ENCODE assay signal across 10 cellular contexts in the genomic region with DNA sequence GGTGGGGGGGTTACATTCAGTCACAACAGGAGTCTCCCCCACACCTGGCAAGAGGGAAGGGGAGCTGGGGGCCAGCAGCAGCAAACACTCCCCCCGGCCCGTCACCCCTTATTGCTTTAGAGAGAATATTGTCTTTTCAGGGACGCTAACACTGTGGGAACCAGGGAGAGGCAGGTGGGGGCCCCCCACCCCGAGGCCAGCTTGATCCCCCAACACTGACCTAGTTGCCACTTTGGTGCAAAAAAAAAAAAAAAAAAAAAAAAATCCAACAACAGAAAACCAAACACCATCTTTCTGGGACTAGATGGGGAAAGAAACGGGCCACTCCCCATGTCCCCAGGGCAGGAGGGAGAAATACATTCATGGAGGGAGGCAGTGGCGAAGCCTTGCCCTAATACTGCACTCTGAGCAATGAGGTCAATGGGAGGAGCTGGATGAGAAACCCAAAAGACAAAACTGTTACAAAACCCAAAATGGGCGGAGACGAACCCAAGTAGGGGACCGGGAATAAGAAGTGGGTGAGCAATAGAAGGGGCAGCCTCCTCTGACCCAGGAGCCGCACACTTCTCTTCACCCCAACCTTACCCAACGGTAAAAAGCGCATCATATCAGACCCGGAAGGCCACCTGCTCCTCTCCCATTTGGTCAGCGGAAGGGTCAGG. TPM values are rescaled to one million over a fixed set of nuclear protein-coding genes. Genes with fewer than 3 reads are reported as not detected.
DNase-seq lines count a peak whose midpoint lies in the region; ATAC-seq, FAIRE-seq and TF ChIP-seq lines count a peak whose summit lies in the region.
"Had no signal": no experiment of that assay in that cellular context is flagged by ENCODE, and none has a peak within 500 bp of the region (broad histone marks: within the 10 kb centered on the region; RNA-seq: fewer than 3 reads in every experiment).

No MANE protein-coding gene starts in this region.

- H3K36me3 ChIP-seq in kidney (ENCODE audit: control insufficient read depth in 1 of 2, insufficient read depth in 2 of 2, low read length in 2 of 2) (peaks cover 19 to 26% of the 10 kb centered on the region in 2 donors), mesendoderm (ENCODE audit: control insufficient read depth, insufficient read depth, low read length) (peaks cover 16% of the 10 kb centered on the region)

- peaks cover 3% of the 10 kb centered on the region for H3K79me1 ChIP-seq in mesendoderm (ENCODE audit: low read length)

- H2AK5ac ChIP-seq in mesendoderm (ENCODE audit: low read length), result no peak overlapping the region

- no peak overlapping the region for H3K4me2 ChIP-seq in mesendoderm (ENCODE audit: low read length)
- H3K4me2 ChIP-seq: BLaER1 had no signal

- no peak for ATAC-seq in activated T-cell treated with anti-CD3 and anti-CD28 coated beads, Interleukin-2, amount 50 U/mL, for 72 hours (replicated peaks in 1 of 2)

- no peaks in the 10 kb centered on the region for H3K79me2 ChIP-seq in mesendoderm (ENCODE audit: control insufficient read depth, insufficient read depth, low read length)

- H3K27ac Mint-ChIP-seq in activated T-cell treated with anti-CD3 and anti-CD28 coated beads, Interleukin-2, amount 50 U/mL, for 72 hours, result peak overlapping the region; percentile 10
- H3K27ac Mint-ChIP-seq in activated naive CD8-positive, alpha-beta T cell treated with anti-CD3 and anti-CD28 coated beads for 36 hours, result peak overlapping the region; percentile 9
- H3K27ac Mint-ChIP-seq in type B pancreatic cell, result peak overlapping the region; percentile 71
- no peak overlapping the region for H3K27ac Mint-ChIP-seq in activated T-helper 2 cell treated with anti-CD3 and anti-CD28 coated beads, Interferon-gamma antibody, Interleukin-2, Interleukin-4, amounts not matched to agents 10 μg/mL and 5 μg/mL and 100 μg/mL, durations not matched to agents 14 hours and 24 hours and 36 hours

- H3K9ac ChIP-seq in kidney (ENCODE audit: low read length in 2 of 2), result no peak overlapping the region
- H3K9ac ChIP-seq in mesendoderm (ENCODE audit: low read length), result no peak overlapping the region
- H3K9ac ChIP-seq: BLaER1 had no signal

- peaks cover 5 to 12% of the 10 kb centered on the region in 2 donors for H3K36me3 Mint-ChIP-seq in activated T-cell treated with anti-CD3 and anti-CD28 coated beads, Interleukin-2, amount 50 U/mL, for 72 hours (ENCODE audit: insufficient read depth in 2 of 2)
- peaks cover 20% of the 10 kb centered on the region for H3K36me3 Mint-ChIP-seq in activated naive CD8-positive, alpha-beta T cell treated with anti-CD3 and anti-CD28 coated beads for 36 hours
- peaks cover 3% of the 10 kb centered on the region for H3K36me3 Mint-ChIP-seq in type B pancreatic cell
- peaks cover 40% of the 10 kb centered on the region for H3K36me3 Mint-ChIP-seq in activated T-helper 2 cell treated with anti-CD3 and anti-CD28 coated beads, Interferon-gamma antibody, Interleukin-2, Interleukin-4, amounts not matched to agents 10 μg/mL and 5 μg/mL and 100 μg/mL, durations not matched to agents 14 hours and 24 hours and 36 hours (ENCODE audit: low read depth)

- no peak overlapping the region for H3K4ac ChIP-seq in mesendoderm (ENCODE audit: low read depth, low read length)

- no peak overlapping the region for H3K23ac ChIP-seq in mesendoderm (ENCODE audit: low read length)

- no peak overlapping the region for H4K8ac ChIP-seq in mesendoderm (ENCODE audit: low read depth, low read length)

- WGBS in mesendoderm (ENCODE audit: extremely low coverage, insufficient coverage, low lambda C conversion rate), result no CpG with 5 or more reads among the region's 14 CpGs

- H3K18ac ChIP-seq in mesendoderm (ENCODE audit: low read length), result no peak overlapping the region

- H3K27ac ChIP-seq in kidney (ENCODE audit: low read depth in 2 of 2, low read length in 2 of 2) (no peak overlapping the region), mesendoderm (ENCODE audit: low read depth, low read length) (no peak overlapping the region)
- H3K27ac ChIP-seq: BLaER1 had no signal

- H3K4me3 Mint-ChIP-seq in activated T-cell treated with anti-CD3 and anti-CD28 coated beads, Interleukin-2, amount 50 U/mL, for 72 hours, result no peak overlapping the region
- H3K4me3 Mint-ChIP-seq in activated naive CD8-positive, alpha-beta T cell treated with anti-CD3 and anti-CD28 coated beads for 36 hours, result no peak overlapping the region
- peak overlapping the region; percentile 46 for H3K4me3 Mint-ChIP-seq in type B pancreatic cell
- no peak overlapping the region for H3K4me3 Mint-ChIP-seq in activated T-helper 2 cell treated with anti-CD3 and anti-CD28 coated beads, Interferon-gamma antibody, Interleukin-2, Interleukin-4, amounts not matched to agents 10 μg/mL and 5 μg/mL and 100 μg/mL, durations not matched to agents 14 hours and 24 hours and 36 hours (ENCODE audit: low read depth)

- H3K4me1 ChIP-seq in kidney (ENCODE audit: control insufficient read depth in 1 of 2, insufficient read depth in 1 of 2, low read depth in 1 of 2, low read length in 2 of 2) (peaks cover 0 to 3% of the 10 kb centered on the region in 2 donors), mesendoderm (ENCODE audit: control insufficient read depth, low read depth, low read length) (no peaks in the 10 kb centered on the region)

- no peak overlapping the region for H2BK120ac ChIP-seq in mesendoderm (ENCODE audit: low read depth, low read length)

- H2BK15ac ChIP-seq in mesendoderm (replicated peaks; ENCODE audit: low read depth), result no peak overlapping the region

- H3K9me3 ChIP-seq in kidney (ENCODE audit: control insufficient read depth in 1 of 2, low read length in 2 of 2), result no peaks in the 10 kb centered on the region
- H3K9me3 ChIP-seq: BLaER1 had no signal

- H3K56ac ChIP-seq in mesendoderm (ENCODE audit: low read length), result no peak overlapping the region

- H3K4me1 Mint-ChIP-seq in activated T-cell treated with anti-CD3 and anti-CD28 coated beads, Interleukin-2, amount 50 U/mL, for 72 hours (ENCODE audit: low read depth), result peaks cover 22% of the 10 kb centered on the region
- peaks cover 28% of the 10 kb centered on the region for H3K4me1 Mint-ChIP-seq in activated naive CD8-positive, alpha-beta T cell treated with anti-CD3 and anti-CD28 coated beads for 36 hours
- peaks cover 10% of the 10 kb centered on the region for H3K4me1 Mint-ChIP-seq in type B pancreatic cell (ENCODE audit: unreplicated experiment)
- H3K4me1 Mint-ChIP-seq in activated T-helper 2 cell treated with anti-CD3 and anti-CD28 coated beads, Interferon-gamma antibody, Interleukin-2, Interleukin-4, amounts not matched to agents 10 μg/mL and 5 μg/mL and 100 μg/mL, durations not matched to agents 14 hours and 24 hours and 36 hours (ENCODE audit: low read depth), result peaks cover 11% of the 10 kb centered on the region

- TF ChIP-seq CTCF in kidney (IDR thresholded peaks at IDR 0.05; ENCODE audit: borderline replicate concordance, extremely low read depth, insufficient read depth), result no peak
- no peak for TF ChIP-seq CTCF in type B pancreatic cell (conservative IDR thresholded peaks at IDR 0.05)

- no peak overlapping the region for H2BK5ac ChIP-seq in mesendoderm (ENCODE audit: low read length)

- H3K9me3 Mint-ChIP-seq in activated T-cell treated with anti-CD3 and anti-CD28 coated beads, Interleukin-2, amount 50 U/mL, for 72 hours, result no peaks in the 10 kb centered on the region
- H3K9me3 Mint-ChIP-seq in activated naive CD8-positive, alpha-beta T cell treated with anti-CD3 and anti-CD28 coated beads for 36 hours, result no peaks in the 10 kb centered on the region
- H3K9me3 Mint-ChIP-seq in type B pancreatic cell, result no peaks in the 10 kb centered on the region
- no peaks in the 10 kb centered on the region for H3K9me3 Mint-ChIP-seq in activated T-helper 2 cell treated with anti-CD3 and anti-CD28 coated beads, Interferon-gamma antibody, Interleukin-2, Interleukin-4, amounts not matched to agents 10 μg/mL and 5 μg/mL and 100 μg/mL, durations not matched to agents 14 hours and 24 hours and 36 hours

- H4K5ac ChIP-seq in mesendoderm (ENCODE audit: low read length), result no peak overlapping the region

- H3K27me3 Mint-ChIP-seq in activated T-cell treated with anti-CD3 and anti-CD28 coated beads, Interleukin-2, amount 50 U/mL, for 72 hours (ENCODE audit: low read depth), result no peaks in the 10 kb centered on the region
- no peaks in the 10 kb centered on the region for H3K27me3 Mint-ChIP-seq in activated naive CD8-positive, alpha-beta T cell treated with anti-CD3 and anti-CD28 coated beads for 36 hours
- H3K27me3 Mint-ChIP-seq in type B pancreatic cell, result no peaks in the 10 kb centered on the region
- no peaks in the 10 kb centered on the region for H3K27me3 Mint-ChIP-seq in activated T-helper 2 cell treated with anti-CD3 and anti-CD28 coated beads, Interferon-gamma antibody, Interleukin-2, Interleukin-4, amounts not matched to agents 10 μg/mL and 5 μg/mL and 100 μg/mL, durations not matched to agents 14 hours and 24 hours and 36 hours (ENCODE audit: low read depth)

- intact Hi-C loops in kidney (cut with DNase I), result loop anchor here (10.0 kb wide), 2 partner anchors 105 to 215 kb away; a partner anchor contains a TSS
- intact Hi-C loops in activated T-helper 2 cell treated with anti-CD3 and anti-CD28 coated beads, Interferon-gamma antibody, Interleukin-2, Interleukin-4, amounts not matched to agents 10 μg/mL and 5 μg/mL and 100 μg/mL, durations not matched to agents 14 hours and 24 hours and 36 hours (cut with micrococcal nuclease), result loop anchor here (10.0 kb wide), 2 partner anchors 135 to 205 kb away; a partner anchor contains a TSS

- no peak for DNase-seq in activated T-cell treated with anti-CD3 and anti-CD28 coated beads, Interleukin-2, amount 50 U/mL, for 72 hours
- DNase-seq in activated T-cell treated with anti-CD3 and anti-CD28 coated beads for 4 hours (no peak), kidney (peak; percentile 54), type B pancreatic cell (ENCODE audit: extremely low spot score, unreplicated experiment) (no peak), ureter (ENCODE audit: low spot score) (no peak), mesendoderm (no peak)
- DNase-seq in activated naive CD8-positive, alpha-beta T cell treated with anti-CD3 and anti-CD28 coated beads for 36 hours, result no peak
- no peak for DNase-seq in activated T-helper 2 cell treated with anti-CD3 and anti-CD28 coated beads, Interferon-gamma antibody, Interleukin-2, Interleukin-4, amounts not matched to agents 10 μg/mL and 5 μg/mL and 100 μg/mL, durations not matched to agents 14 hours and 24 hours and 36 hours (ENCODE audit: low spot score)
- DNase-seq: activated CD4-positive, alpha-beta T cell treated with anti-CD3 and anti-CD28 coated beads, Interleukin-2, amount 50 U/mL, for 48 hours had no signal

- no peak for FAIRE-seq in kidney (lab: Jason Lieb, UNC)

- H3K4me3 ChIP-seq in kidney (ENCODE audit: low read length in 2 of 2) (no peak overlapping the region), mesendoderm (ENCODE audit: low read length) (no peak overlapping the region)
- H3K4me3 ChIP-seq: BLaER1 had no signal

- H3K27me3 ChIP-seq in mesendoderm (ENCODE audit: insufficient read depth, low read length, poor library complexity), result no peaks in the 10 kb centered on the region
- H3K27me3 ChIP-seq: BLaER1 had no signal

RNA-seq across cellular contexts. Expression of a gene that starts 6.5 kb away (rescaled TPM):
- 100 to 1,000 TPM; 196 to 198 TPM for total RNA-seq in activated T-cell treated with anti-CD3 and anti-CD28 coated beads, Interleukin-2, amount 50 U/mL, for 72 hours
- 100 to 1,000 TPM; 200 to 202 TPM for total RNA-seq in activated naive CD8-positive, alpha-beta T cell treated with anti-CD3 and anti-CD28 coated beads for 36 hours
- total RNA-seq in kidney (265 TPM), type B pancreatic cell (ENCODE audit: low replicate concordance) (179 and 203 TPM in 2 replicates), ureter (225 TPM)
- polyA plus RNA-seq in kidney (ENCODE audit: insufficient read depth, low read depth, low replicate concordance), result 234 TPM
- total RNA-seq in activated T-helper 2 cell treated with anti-CD3 and anti-CD28 coated beads, Interferon-gamma antibody, Interleukin-2, Interleukin-4, amounts not matched to agents 10 μg/mL and 5 μg/mL and 100 μg/mL, durations not matched to agents 14 hours and 24 hours and 36 hours, result 221 and 224 TPM in 2 replicates
- polyA plus RNA-seq in mesendoderm (2013, experiment 1 of 2), result 68.1 TPM
- polyA plus RNA-seq in mesendoderm (2013, experiment 2 of 2), result 70.0 TPM

RNA-seq across cellular contexts. Expression of a gene that starts 14.0 kb away (rescaled TPM):
- total RNA-seq in activated T-cell treated with anti-CD3 and anti-CD28 coated beads, Interleukin-2, amount 50 U/mL, for 72 hours, result 10 to 100 TPM; 51.5 to 53.2 TPM
- total RNA-seq in activated naive CD8-positive, alpha-beta T cell treated with anti-CD3 and anti-CD28 coated beads for 36 hours, result 10 to 100 TPM; 41.9 to 45.2 TPM
- 51.3 TPM for total RNA-seq in kidney
- polyA plus RNA-seq in kidney (ENCODE audit: insufficient read depth, low read depth, low replicate concordance), result 11.6 TPM
- 49.5 and 79.4 TPM in 2 replicates for total RNA-seq in type B pancreatic cell (ENCODE audit: low replicate concordance)
- 51.0 and 53.9 TPM in 2 replicates for total RNA-seq in activated T-helper 2 cell treated with anti-CD3 and anti-CD28 coated beads, Interferon-gamma antibody, Interleukin-2, Interleukin-4, amounts not matched to agents 10 μg/mL and 5 μg/mL and 100 μg/mL, durations not matched to agents 14 hours and 24 hours and 36 hours
- 44.9 TPM for total RNA-seq in ureter
- polyA plus RNA-seq in mesendoderm (2013, experiment 1 of 2), result 23.5 TPM
- 25.0 TPM for polyA plus RNA-seq in mesendoderm (2013, experiment 2 of 2)

RNA-seq across cellular contexts. Expression of a gene that starts 23.8 kb away (rescaled TPM):
- total RNA-seq in activated T-cell treated with anti-CD3 and anti-CD28 coated beads, Interleukin-2, amount 50 U/mL, for 72 hours, result not detected
- not detected for total RNA-seq in activated naive CD8-positive, alpha-beta T cell treated with anti-CD3 and anti-CD28 coated beads for 36 hours
- total RNA-seq in kidney, result not detected
- not detected for polyA plus RNA-seq in kidney (ENCODE audit: insufficient read depth, low read depth, low replicate concordance)
- total RNA-seq in type B pancreatic cell (ENCODE audit: low replicate concordance), result 1.8 and 2.4 TPM in 2 replicates
- not detected in 2 replicates for total RNA-seq in activated T-helper 2 cell treated with anti-CD3 and anti-CD28 coated beads, Interferon-gamma antibody, Interleukin-2, Interleukin-4, amounts not matched to agents 10 μg/mL and 5 μg/mL and 100 μg/mL, durations not matched to agents 14 hours and 24 hours and 36 hours
- not detected for total RNA-seq in ureter
- 0.39 TPM for polyA plus RNA-seq in mesendoderm (2013, experiment 1 of 2)
- 0.42 TPM for polyA plus RNA-seq in mesendoderm (2013, experiment 2 of 2)

RNA-seq across cellular contexts. Expression of a gene that starts 25.9 kb away (rescaled TPM):
- total RNA-seq in activated T-cell treated with anti-CD3 and anti-CD28 coated beads, Interleukin-2, amount 50 U/mL, for 72 hours, result 10 to 100 TPM; 33.3 to 40.9 TPM
- total RNA-seq in activated naive CD8-positive, alpha-beta T cell treated with anti-CD3 and anti-CD28 coated beads for 36 hours, result 10 to 100 TPM; 84.5 to 85.6 TPM
- 25.7 TPM for total RNA-seq in kidney
- polyA plus RNA-seq in kidney (ENCODE audit: insufficient read depth, low read depth, low replicate concordance), result 41.8 TPM
- 39.2 and 41.0 TPM in 2 replicates for total RNA-seq in type B pancreatic cell (ENCODE audit: low replicate concordance)
- total RNA-seq in activated T-helper 2 cell treated with anti-CD3 and anti-CD28 coated beads, Interferon-gamma antibody, Interleukin-2, Interleukin-4, amounts not matched to agents 10 μg/mL and 5 μg/mL and 100 μg/mL, durations not matched to agents 14 hours and 24 hours and 36 hours, result 67.6 and 68.7 TPM in 2 replicates
- 28.0 TPM for total RNA-seq in ureter
- 115 TPM for polyA plus RNA-seq in mesendoderm (2013, experiment 1 of 2)
- 113 TPM for polyA plus RNA-seq in mesendoderm (2013, experiment 2 of 2)

RNA-seq across cellular contexts. Expression of a gene that starts 38.7 kb away (rescaled TPM):
- total RNA-seq in activated T-cell treated with anti-CD3 and anti-CD28 coated beads, Interleukin-2, amount 50 U/mL, for 72 hours, result 1 to 10 TPM; 4.7 to 5.8 TPM
- total RNA-seq in activated naive CD8-positive, alpha-beta T cell treated with anti-CD3 and anti-CD28 coated beads for 36 hours, result 10 to 100 TPM; 10.9 to 11.1 TPM
- total RNA-seq in kidney (0.79 TPM), type B pancreatic cell (ENCODE audit: low replicate concordance) (1.8 and 2.5 TPM in 2 replicates), ureter (2.2 TPM)
- polyA plus RNA-seq in kidney (ENCODE audit: insufficient read depth, low read depth, low replicate concordance), result 0.22 TPM
- total RNA-seq in activated T-helper 2 cell treated with anti-CD3 and anti-CD28 coated beads, Interferon-gamma antibody, Interleukin-2, Interleukin-4, amounts not matched to agents 10 μg/mL and 5 μg/mL and 100 μg/mL, durations not matched to agents 14 hours and 24 hours and 36 hours, result 16.7 and 19.7 TPM in 2 replicates
- polyA plus RNA-seq in mesendoderm (2013, experiment 1 of 2), result 1.0 TPM
- polyA plus RNA-seq in mesendoderm (2013, experiment 2 of 2), result 0.84 TPM
